In the genomic region with DNA sequence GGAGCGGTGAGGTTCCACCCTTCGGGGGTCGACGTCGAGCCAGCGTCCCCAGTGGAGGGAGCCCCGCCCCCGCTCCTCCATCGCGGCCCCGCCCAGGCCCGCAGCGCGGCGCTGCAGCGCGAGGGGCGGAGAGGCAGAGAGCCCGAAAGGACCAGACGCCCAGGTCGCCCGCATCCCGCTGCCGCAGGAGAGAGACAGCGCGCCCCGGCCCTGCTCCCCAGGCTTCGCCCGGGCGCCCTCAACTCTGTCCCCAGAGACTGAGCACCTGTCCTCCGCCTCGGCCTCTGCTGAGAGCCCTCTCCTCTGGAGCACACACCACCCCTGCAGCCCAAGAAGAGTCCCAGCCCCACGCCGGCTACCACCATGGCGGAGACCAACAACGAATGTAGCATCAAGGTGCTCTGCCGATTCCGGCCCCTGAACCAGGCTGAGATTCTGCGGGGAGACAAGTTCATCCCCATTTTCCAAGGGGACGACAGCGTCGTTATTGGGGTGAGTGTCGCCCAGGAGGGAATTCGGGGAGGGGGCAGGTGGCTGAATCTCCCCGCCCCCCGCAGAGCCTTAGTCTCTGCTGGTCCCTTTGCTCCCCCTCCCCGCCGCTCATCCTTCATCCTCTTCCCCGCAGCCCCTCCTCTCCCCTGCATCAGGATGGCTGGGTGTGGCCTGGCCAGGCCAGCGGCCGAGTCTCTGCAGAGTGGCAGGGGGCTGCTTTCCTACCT, we compare ENCODE assay signal across 7 cellular contexts. TPM values are rescaled to one million over a fixed set of nuclear protein-coding genes. Genes with fewer than 3 reads are reported as not detected.
DNase-seq lines count a peak whose midpoint lies in the region; ATAC-seq, FAIRE-seq and TF ChIP-seq lines count a peak whose summit lies in the region.

A gene (plus strand): TSS at position 136 of the 719 bp plus-strand sequence. CDS start 228 bp downstream, at position 364.

- H3K79me2 ChIP-seq in PC-9 (ENCODE audit: low read depth), result peaks cover 19% of the 10 kb centered on the region

- H3K36me3 ChIP-seq in gastroesophageal sphincter (no peaks in the 10 kb centered on the region), urinary bladder (ENCODE audit: insufficient read depth) (no peaks in the 10 kb centered on the region), PC-9 (ENCODE audit: low read depth) (no peaks in the 10 kb centered on the region)

- peaks cover 13% of the 10 kb centered on the region; the same call in 1 of the 2 replicates for H3F3A ChIP-seq in PC-9 (ENCODE audit: insufficient read depth, low read depth)

- H3K9me3 ChIP-seq in gastroesophageal sphincter (no peaks in the 10 kb centered on the region), PC-9 (ENCODE audit: insufficient read depth, low read depth) (no peaks in the 10 kb centered on the region)

- H3K4me3 ChIP-seq in gastroesophageal sphincter (peak within 1 kb of the TSS; percentile 41 to 54), urinary bladder (ENCODE audit: low read depth, low read length) (peak within 1 kb of the TSS; percentile 50), PC-9 (no peak within 1 kb of the TSS)

- H3K9me2 ChIP-seq in PC-9 (ENCODE audit: insufficient read depth), result no peaks in the 10 kb centered on the region

- H3K4me3 Mint-ChIP-seq in activated T-helper 1 cell treated with anti-CD3 and anti-CD28 coated beads, Interleukin-12 subunit alpha, Interleukin-12 subunit beta, Interleukin-2, Interleukin-4 antibody, amounts not matched to agents 30 ng/mL and 10 ng/mL and 1 ng/mL, durations not matched to agents 14 hours and 24 hours and 36 hours, result peak within 1 kb of the TSS; percentile 75

- H3K4me1 Mint-ChIP-seq in activated T-helper 1 cell treated with anti-CD3 and anti-CD28 coated beads, Interleukin-12 subunit alpha, Interleukin-12 subunit beta, Interleukin-2, Interleukin-4 antibody, amounts not matched to agents 30 ng/mL and 10 ng/mL and 1 ng/mL, durations not matched to agents 14 hours and 24 hours and 36 hours (ENCODE audit: low read depth), result peaks cover 35% of the 10 kb centered on the region

- H3K9me3 Mint-ChIP-seq in activated T-helper 1 cell treated with anti-CD3 and anti-CD28 coated beads, Interleukin-12 subunit alpha, Interleukin-12 subunit beta, Interleukin-2, Interleukin-4 antibody, amounts not matched to agents 30 ng/mL and 10 ng/mL and 1 ng/mL, durations not matched to agents 14 hours and 24 hours and 36 hours, result no peaks in the 10 kb centered on the region

- H3K27me3 Mint-ChIP-seq in activated T-helper 1 cell treated with anti-CD3 and anti-CD28 coated beads, Interleukin-12 subunit alpha, Interleukin-12 subunit beta, Interleukin-2, Interleukin-4 antibody, amounts not matched to agents 30 ng/mL and 10 ng/mL and 1 ng/mL, durations not matched to agents 14 hours and 24 hours and 36 hours (ENCODE audit: insufficient read depth), result peaks cover 15% of the 10 kb centered on the region

- H4K20me1 ChIP-seq in PC-9 (ENCODE audit: insufficient read depth), result peaks cover 5% of the 10 kb centered on the region; the same call in 1 of the 2 replicates

- BruUV-seq in PC-9 (replicated peaks; lab: Mats Ljungman, UMichigan), result no TSS peak

- no peak within 1 kb of the TSS for H2AFZ ChIP-seq in PC-9

- peaks cover 2% of the 10 kb centered on the region for H3K36me3 Mint-ChIP-seq in activated T-helper 1 cell treated with anti-CD3 and anti-CD28 coated beads, Interleukin-12 subunit alpha, Interleukin-12 subunit beta, Interleukin-2, Interleukin-4 antibody, amounts not matched to agents 30 ng/mL and 10 ng/mL and 1 ng/mL, durations not matched to agents 14 hours and 24 hours and 36 hours (ENCODE audit: low read depth)

- TF ChIP-seq CTCF in gastroesophageal sphincter (IDR thresholded peaks at IDR 0.05), result peak in 1 of 4 experiments; percentile 42
- TF ChIP-seq CTCF in PC-9 (conservative IDR thresholded peaks at IDR 0.05), result no peak

- peak within 1 kb of the TSS; percentile 11 for H3K27ac Mint-ChIP-seq in activated T-helper 1 cell treated with anti-CD3 and anti-CD28 coated beads, Interleukin-12 subunit alpha, Interleukin-12 subunit beta, Interleukin-2, Interleukin-4 antibody, amounts not matched to agents 30 ng/mL and 10 ng/mL and 1 ng/mL, durations not matched to agents 14 hours and 24 hours and 36 hours

- intact Hi-C loops in activated T-helper 1 cell treated with anti-CD3 and anti-CD28 coated beads, Interleukin-12 subunit alpha, Interleukin-12 subunit beta, Interleukin-2, Interleukin-4 antibody, amounts not matched to agents 30 ng/mL and 10 ng/mL and 1 ng/mL, durations not matched to agents 14 hours and 24 hours and 36 hours (cut with micrococcal nuclease), result loop anchor here (1.0 to 5.0 kb wide), 3 partner anchors 8 to 1398 kb away; a partner anchor contains a TSS
- intact Hi-C loops in posterior cingulate gyrus (cut with DNase I), result no loop called here
- intact Hi-C loops in PC-9 (cut with micrococcal nuclease; ENCODE audit: unreplicated experiment), result no loop called here

- CTCF ChIA-PET in PC-9 (lab: Charles Lee), result no interaction called here

- POLR2A ChIA-PET in PC-9 (lab: Charles Lee; ENCODE audit: unreplicated experiment), result no interaction called here

- no peak for TF ChIP-seq POLR2A in gastroesophageal sphincter (IDR thresholded peaks at IDR 0.05)

- DNase-seq in GM18507 (ENCODE audit: extremely low spot score, insufficient read length, low read depth) (peak; percentile 25), NCI-H69 (lab: John Stamatoyannopoulos, UW) (peak; percentile 71), posterior cingulate gyrus (peak; percentile 49 to 96 (median 76)), PC-9 (no peak)
- peak; percentile 60 for DNase-seq in activated T-helper 1 cell treated with anti-CD3 and anti-CD28 coated beads, Interleukin-12 subunit alpha, Interleukin-12 subunit beta, Interleukin-2, Interleukin-4 antibody, amounts not matched to agents 30 ng/mL and 10 ng/mL and 1 ng/mL, durations not matched to agents 14 hours and 24 hours and 36 hours (ENCODE audit: low spot score)

- no peak for TF ChIP-seq EP300 in gastroesophageal sphincter (IDR thresholded peaks at IDR 0.05)

- no peak within 1 kb of the TSS for H3K4me2 ChIP-seq in PC-9

- H3K27me3 ChIP-seq in gastroesophageal sphincter (peaks cover 28% of the 10 kb centered on the region), PC-9 (ENCODE audit: insufficient read depth, low read depth) (no peaks in the 10 kb centered on the region)

- H3K27ac ChIP-seq in gastroesophageal sphincter, result peak within 1 kb of the TSS in 1 of 4 donors; percentile 38
- H3K27ac ChIP-seq in urinary bladder (ENCODE audit: low read depth), result no peak within 1 kb of the TSS
- no peak within 1 kb of the TSS for H3K27ac ChIP-seq in PC-9

- ATAC-seq in gastroesophageal sphincter, result no peak

- H3K4me1 ChIP-seq in gastroesophageal sphincter (peaks cover 3 to 35% (median 15%) of the 10 kb centered on the region in 3 donors), urinary bladder (ENCODE audit: insufficient read depth) (no peaks in the 10 kb centered on the region), PC-9 (replicated peaks; ENCODE audit: insufficient read depth) (peaks cover 9% of the 10 kb centered on the region)

- 8 to 11% methylated on average over 4 to 6 of the region's 51 CpGs for WGBS in gastroesophageal sphincter (ENCODE audit: low coverage in 1 of 2), 2 donors
- 3% methylated on average over 51 of the region's 51 CpGs for WGBS in urinary bladder

- FAIRE-seq in GM18507 (lab: Jason Lieb, UNC), result no peak

RNA-seq across cellular contexts. Expression of the gene that starts here (rescaled TPM):
- 2.4 TPM in 2 replicates for total RNA-seq in activated T-helper 1 cell treated with anti-CD3 and anti-CD28 coated beads, Interleukin-12 subunit alpha, Interleukin-12 subunit beta, Interleukin-2, Interleukin-4 antibody, amounts not matched to agents 30 ng/mL and 10 ng/mL and 1 ng/mL, durations not matched to agents 14 hours and 24 hours and 36 hours
- 1 to 10 TPM in 3 of 4 donors, under 1 TPM in 1; 0.89 to 4.7 (median 1.6) TPM for total RNA-seq in gastroesophageal sphincter
- 1.5 TPM for total RNA-seq in urinary bladder
- polyA plus RNA-seq in urinary bladder, result 1.3 TPM
- 0.07 TPM in 1 of 2 replicates, not detected in the other for total RNA-seq in PC-9 (2021)

Comparison
In these comparisons a context has a peak if more than half of its experiments do, and no peak if none do; other contexts are left out.
1. DNase-seq: peak in GM18507 (single experiment), NCI-H69 (single experiment), activated T-helper 1 cell treated with anti-CD3 and anti-CD28 coated beads, Interleukin-12 subunit alpha, Interleukin-12 subunit beta, Interleukin-2, Interleukin-4 antibody, amounts not matched to agents 30 ng/mL and 10 ng/mL and 1 ng/mL, durations not matched to agents 14 hours and 24 hours and 36 hours (single experiment) and posterior cingulate gyrus (10 of 10); none in PC-9 (0 of 2).